In the genomic region with DNA sequence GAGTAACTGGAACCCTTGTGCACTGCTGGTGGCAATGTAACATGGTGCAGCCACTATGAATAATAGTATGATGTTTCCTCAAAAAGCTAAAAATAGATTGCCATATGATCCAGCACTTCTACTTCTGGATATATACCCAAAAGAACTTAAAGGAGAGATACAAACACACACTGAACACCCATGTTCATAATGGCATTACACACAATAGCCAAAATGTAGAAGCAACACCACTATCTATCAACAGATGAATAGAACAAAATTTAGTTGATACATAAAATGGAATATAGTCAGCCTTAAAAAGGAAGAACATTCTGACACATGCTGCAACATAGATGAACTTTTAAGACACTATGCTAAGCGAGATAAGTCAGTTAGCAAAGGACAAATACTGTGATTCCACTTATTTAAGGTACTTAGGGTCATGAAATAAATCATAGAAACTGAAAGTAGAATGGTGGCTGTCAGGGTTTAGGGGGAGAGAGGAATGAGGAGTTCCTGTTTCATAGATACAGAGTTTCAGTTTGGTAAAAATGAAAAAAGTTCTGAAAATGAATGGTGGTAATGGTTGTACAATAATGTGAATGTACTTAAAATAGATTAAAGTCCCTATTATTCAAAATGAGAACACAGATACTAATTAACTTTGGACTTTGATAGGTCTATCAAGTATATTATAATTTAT, we compare ENCODE assay signal across 10 cellular contexts. TPM values are rescaled to one million over a fixed set of nuclear protein-coding genes. Genes with fewer than 3 reads are reported as not detected.
DNase-seq lines count a peak whose midpoint lies in the region; ATAC-seq and TF ChIP-seq lines count a peak whose summit lies in the region.
"Had no signal": no experiment of that assay in that cellular context is flagged by ENCODE, and none has a peak within 500 bp of the region (broad histone marks: within the 10 kb centered on the region; RNA-seq: fewer than 3 reads in every experiment).

No MANE protein-coding gene starts in this region.

- no peaks in the 10 kb centered on the region for H3K27me3 Mint-ChIP-seq in activated T-cell treated with anti-CD3 and anti-CD28 coated beads, Interleukin-2, amount 50 U/mL, for 72 hours (ENCODE audit: low read depth)
- H3K27me3 Mint-ChIP-seq in stimulated activated naive B cell treated with anti-CD40 and anti-IgM and Interleukin-4, amounts not matched to agents 10 μg/mL and 1 μg/mL and 100 μg/mL, for 72 hours, result no peaks in the 10 kb centered on the region
- no peaks in the 10 kb centered on the region for H3K27me3 Mint-ChIP-seq in Caco-2 (ENCODE audit: insufficient read depth, unreplicated experiment)

- H3K4me3 Mint-ChIP-seq in activated T-cell treated with anti-CD3 and anti-CD28 coated beads, Interleukin-2, amount 50 U/mL, for 72 hours, result peak overlapping the region; percentile 38 to 74
- peak overlapping the region in 1 of 2 donors; percentile 27 for H3K4me3 Mint-ChIP-seq in stimulated activated naive B cell treated with anti-CD40 and anti-IgM and Interleukin-4, amounts not matched to agents 10 μg/mL and 1 μg/mL and 100 μg/mL, for 72 hours
- no peak overlapping the region for H3K4me3 Mint-ChIP-seq in Caco-2 (ENCODE audit: unreplicated experiment)

- peaks cover 53% of the 10 kb centered on the region for H3K4me1 Mint-ChIP-seq in activated T-cell treated with anti-CD3 and anti-CD28 coated beads, Interleukin-2, amount 50 U/mL, for 72 hours (ENCODE audit: low read depth)
- peaks cover 29 to 47% of the 10 kb centered on the region in 2 donors for H3K4me1 Mint-ChIP-seq in stimulated activated naive B cell treated with anti-CD40 and anti-IgM and Interleukin-4, amounts not matched to agents 10 μg/mL and 1 μg/mL and 100 μg/mL, for 72 hours
- peaks cover 24% of the 10 kb centered on the region for H3K4me1 Mint-ChIP-seq in Caco-2 (ENCODE audit: low read depth, unreplicated experiment)

- H3K36me3 ChIP-seq in Caco-2 (ENCODE audit: control insufficient read depth, insufficient read depth, low read length), result no peaks in the 10 kb centered on the region

- intact Hi-C loops in sciatic nerve (cut with DNase I), result no loop called here
- intact Hi-C loops in Caco-2 (cut with micrococcal nuclease; ENCODE audit: unreplicated experiment), result loop anchor here (5.0 to 10.0 kb wide), 3 partner anchors 165 to 635 kb away; no protein-coding TSS in a partner anchor

- peaks cover 3% of the 10 kb centered on the region in 2 donors for H3K9me3 Mint-ChIP-seq in activated T-cell treated with anti-CD3 and anti-CD28 coated beads, Interleukin-2, amount 50 U/mL, for 72 hours
- peaks cover 2 to 4% of the 10 kb centered on the region in 2 donors for H3K9me3 Mint-ChIP-seq in stimulated activated naive B cell treated with anti-CD40 and anti-IgM and Interleukin-4, amounts not matched to agents 10 μg/mL and 1 μg/mL and 100 μg/mL, for 72 hours
- peaks cover 10% of the 10 kb centered on the region for H3K9me3 Mint-ChIP-seq in Caco-2 (ENCODE audit: unreplicated experiment)

- no peak for DNase-seq in activated T-cell treated with anti-CD3 and anti-CD28 coated beads, Interleukin-2, amount 50 U/mL, for 72 hours
- no peak for DNase-seq in activated T-cell treated with anti-CD3 and anti-CD28 coated beads, Interleukin-2, amount 50 U/mL, for 48 hours
- DNase-seq in NOMO-1 treated with dmso at 0.1 percent for 144 hours (lab: John Stamatoyannopoulos, UW; ENCODE audit: unreplicated experiment) (peak; percentile 63), sciatic nerve (ENCODE audit: low spot score) (no peak), GOT3 (lab: John Stamatoyannopoulos, UW) (no peak), Caco-2 (no peak)
- DNase-seq in stimulated activated naive B cell treated with anti-CD40 and anti-IgM and Interleukin-4, amounts not matched to agents 10 μg/mL and 1 μg/mL and 100 μg/mL, for 72 hours, result no peak
- DNase-seq: midbrain, NCI-H2081 had no signal

- H3K9me3 ChIP-seq in Caco-2, result no peaks in the 10 kb centered on the region

- CTCF ChIA-PET in Caco-2 (lab: Charles Lee), result no interaction called here

- peaks cover 0 to 5% of the 10 kb centered on the region in 2 donors for H3K36me3 Mint-ChIP-seq in activated T-cell treated with anti-CD3 and anti-CD28 coated beads, Interleukin-2, amount 50 U/mL, for 72 hours (ENCODE audit: insufficient read depth in 2 of 2)
- H3K36me3 Mint-ChIP-seq in stimulated activated naive B cell treated with anti-CD40 and anti-IgM and Interleukin-4, amounts not matched to agents 10 μg/mL and 1 μg/mL and 100 μg/mL, for 72 hours, result peaks cover 8 to 9% of the 10 kb centered on the region in 2 donors
- H3K36me3 Mint-ChIP-seq in Caco-2 (ENCODE audit: insufficient read depth, unreplicated experiment), result peaks cover 10% of the 10 kb centered on the region

- no peak overlapping the region for H3K4me3 ChIP-seq in Caco-2 (ENCODE audit: low read depth, low read length)

- peak overlapping the region; percentile 80 for H3K27ac Mint-ChIP-seq in activated T-cell treated with anti-CD3 and anti-CD28 coated beads, Interleukin-2, amount 50 U/mL, for 72 hours
- no peak overlapping the region for H3K27ac Mint-ChIP-seq in stimulated activated naive B cell treated with anti-CD40 and anti-IgM and Interleukin-4, amounts not matched to agents 10 μg/mL and 1 μg/mL and 100 μg/mL, for 72 hours
- no peak overlapping the region for H3K27ac Mint-ChIP-seq in Caco-2 (ENCODE audit: unreplicated experiment)

- peak; percentile 91 to 93 for ATAC-seq in activated T-cell treated with anti-CD3 and anti-CD28 coated beads, Interleukin-2, amount 50 U/mL, for 72 hours (replicated peaks in 1 of 2)
- ATAC-seq in HG02884 (IDR thresholded peaks at IDR 0.05; ENCODE audit: unreplicated experiment), result peak; percentile 96
- ATAC-seq in stimulated activated naive B cell treated with anti-CD40 and anti-IgM and Interleukin-4, amounts not matched to agents 10 μg/mL and 1 μg/mL and 100 μg/mL, for 72 hours (replicated peaks), result peak; percentile 95 to 96
- ATAC-seq in sciatic nerve, result no peak

- no peaks in the 10 kb centered on the region for H3K27me3 ChIP-seq in Caco-2 (replicated peaks; ENCODE audit: control insufficient read depth, insufficient read depth, low read length)

- H3K4me1 ChIP-seq in Caco-2, result peaks cover 22% of the 10 kb centered on the region

- no peak for TF ChIP-seq CTCF in Caco-2 (IDR thresholded peaks at IDR 0.05; ENCODE audit: insufficient read depth in 1 of 2, low read depth in 1 of 2, low read length in 1 of 2, severe bottlenecking in 1 of 2, unreplicated experiment in 1 of 2)

- POLR2A ChIA-PET in Caco-2 (lab: Charles Lee), result no interaction called here

- no TSS peak for BruUV-seq in Caco-2 (replicated peaks; lab: Mats Ljungman, UMichigan)

RNA-seq across cellular contexts. Expression of a gene that starts 59.5 kb away (rescaled TPM):
- total RNA-seq in activated T-cell treated with anti-CD3 and anti-CD28 coated beads, Interleukin-2, amount 50 U/mL, for 72 hours, result under 1 TPM; 0.82 to 0.86 TPM
- total RNA-seq in sciatic nerve, result 0.22 TPM
- total RNA-seq in Caco-2 (2022), result 0.07 TPM in 1 of 2 replicates, not detected in the other
